24 cellular contexts compared by ENCODE assay signal in genomic region chr12:84661732-84662326, GRCh38.
DNase-seq lines count a peak whose midpoint lies in the region; ATAC-seq and TF ChIP-seq lines count a peak whose summit lies in the region.
"Had no signal": no experiment of that assay in that cellular context is flagged by ENCODE, and none has a peak within 500 bp of the region (broad histone marks: within the 10 kb centered on the region; RNA-seq: fewer than 3 reads in every experiment).

No MANE protein-coding gene starts in this region.

- H3K79me1 ChIP-seq in H9 (ENCODE audit: insufficient read depth, low read depth, low read length, poor library complexity, severe bottlenecking), result no peaks in the 10 kb centered on the region

- no peaks in the 10 kb centered on the region for H4K20me1 ChIP-seq in mammary epithelial cell (ENCODE audit: insufficient read depth, low read length)
- no peaks in the 10 kb centered on the region for H4K20me1 ChIP-seq in H9 (ENCODE audit: control insufficient read depth, insufficient read depth, insufficient read length)

- H3K4me2 ChIP-seq in mammary epithelial cell (ENCODE audit: insufficient read depth, low read depth, low read length), result no peak overlapping the region
- H3K4me2 ChIP-seq in H9 (ENCODE audit: insufficient read depth, insufficient read length, low read length), result no peak overlapping the region
- H3K4me2 ChIP-seq: A549 had no signal

- H2BK120ac ChIP-seq in H9 (ENCODE audit: low read depth, low read length, poor library complexity, severe bottlenecking), result no peak overlapping the region

- no peaks in the 10 kb centered on the region for H3K4me1 ChIP-seq in mammary epithelial cell (ENCODE audit: insufficient read depth, low read length)
- H3K4me1 ChIP-seq in H9 (ENCODE audit: insufficient read depth, low read length), result no peaks in the 10 kb centered on the region; the same call in 1 of the 2 replicates
- H3K4me1 ChIP-seq: A549, SJSA1 had no signal

- ATAC-seq in HG02678 (IDR thresholded peaks at IDR 0.05; ENCODE audit: unreplicated experiment) (no peak), HG03378 (IDR thresholded peaks at IDR 0.05; ENCODE audit: unreplicated experiment) (no peak)
- ATAC-seq: A549, esophagus mucosa had no signal

- no peaks in the 10 kb centered on the region for H3K27me3 Mint-ChIP-seq in H9 (ENCODE audit: low read depth)
- H3K27me3 Mint-ChIP-seq: central memory CD8-positive, alpha-beta T cell had no signal

- TF ChIP-seq CTCF in AG10803 (conservative IDR thresholded peaks at IDR 0.05; ENCODE audit: low read length) (no peak), mammary epithelial cell (conservative IDR thresholded peaks at IDR 0.05 in 1 of 2, IDR thresholded peaks at IDR 0.05 in 1 of 2; ENCODE audit: extremely low read depth in 1 of 2, insufficient read depth in 1 of 2, low read depth in 1 of 2, low read length in 2 of 2) (no peak), H9 (conservative IDR thresholded peaks at IDR 0.05) (no peak)

- no peak overlapping the region for H2BK20ac ChIP-seq in H9 (ENCODE audit: low read depth, low read length, poor library complexity, severe bottlenecking)

- no peak overlapping the region for H4K8ac ChIP-seq in H9 (replicated peaks; ENCODE audit: insufficient read length, low read depth, low read length)

- BruUV-seq in mammary epithelial cell (replicated peaks; lab: Mats Ljungman, UMichigan), result no TSS peak

- H3K9me3 Mint-ChIP-seq in H9, result no peaks in the 10 kb centered on the region

- H2AK5ac ChIP-seq in H9 (ENCODE audit: insufficient read length, low read length), result no peak overlapping the region

- H3T11ph ChIP-seq in H9 (ENCODE audit: low read length), result no peak overlapping the region

- H3K56ac ChIP-seq in H9 (ENCODE audit: insufficient read length, low read depth, low read length), result no peak overlapping the region

- H3K79me2 ChIP-seq in mammary epithelial cell (ENCODE audit: insufficient read depth, low read length) (no peaks in the 10 kb centered on the region), H9 (ENCODE audit: insufficient read depth, low read length) (no peaks in the 10 kb centered on the region)

- CTCF ChIA-PET in mammary epithelial cell (lab: Charles Lee; ENCODE audit: low non-redundant PET), result no interaction called here

- no peak overlapping the region for H3K27ac ChIP-seq in mammary epithelial cell (ENCODE audit: insufficient read depth, low read depth, low read length)
- no peak overlapping the region for H3K27ac ChIP-seq in H9 (ENCODE audit: insufficient read length, low read depth, low read length)
- H3K27ac ChIP-seq: A549, C4-2B, SJSA1, VCaP had no signal

- H2AFZ ChIP-seq in mammary epithelial cell (ENCODE audit: low read depth, low read length) (no peak overlapping the region), H9 (ENCODE audit: low read length) (no peak overlapping the region)

- H3K9ac ChIP-seq in mammary epithelial cell (ENCODE audit: insufficient read depth, low read length) (no peak overlapping the region), H9 (ENCODE audit: extremely low read depth, insufficient read length, low read length) (no peak overlapping the region)

- intact Hi-C loops in mammary epithelial cell (cut with micrococcal nuclease), result no loop called here

- no peak overlapping the region for H4K5ac ChIP-seq in H9 (ENCODE audit: insufficient read length, low read depth, low read length)

- H3K27ac Mint-ChIP-seq in H9, result no peak overlapping the region

- H3K4ac ChIP-seq in H9 (ENCODE audit: low read depth, low read length), result no peak overlapping the region

- no peaks in the 10 kb centered on the region for H3K36me3 ChIP-seq in mammary epithelial cell (ENCODE audit: insufficient read depth, low read length)
- H3K36me3 ChIP-seq: SJSA1 had no signal

- no peak overlapping the region for H3K4me3 Mint-ChIP-seq in H9
- H3K4me3 Mint-ChIP-seq: central memory CD8-positive, alpha-beta T cell had no signal

- in situ Hi-C loops in mammary epithelial cell (cut with MboI; ENCODE audit: low sequenced_read_pairs in 2 of 2), result no loop called here

- H2BK15ac ChIP-seq in H9 (ENCODE audit: low read depth, low read length), result no peak overlapping the region

- H3K18ac ChIP-seq in H9 (ENCODE audit: insufficient read length, low read depth, low read length), result no peak overlapping the region

- dilution Hi-C loops in mammary epithelial cell (cut with HindIII; ENCODE audit: low sequenced_read_pairs), result no loop called here

- no peak overlapping the region for H2BK12ac ChIP-seq in H9 (ENCODE audit: insufficient read length, low read depth, low read length)

- no peak overlapping the region for H3K23ac ChIP-seq in H9 (ENCODE audit: insufficient read length, low read depth, low read length)

- no peak overlapping the region for H2BK5ac ChIP-seq in H9 (ENCODE audit: insufficient read length, low read length)

- peaks cover 5 to 9% of the 10 kb centered on the region in 2 experiments for H3K4me1 Mint-ChIP-seq in H9
- H3K4me1 Mint-ChIP-seq: central memory CD8-positive, alpha-beta T cell had no signal

- H3K27me3 ChIP-seq in mammary epithelial cell (ENCODE audit: insufficient read depth, low read length) (no peaks in the 10 kb centered on the region), H9 (ENCODE audit: insufficient read depth, low read length) (no peaks in the 10 kb centered on the region)
- H3K27me3 ChIP-seq: SJSA1 had no signal

- 77% methylated on average over 1 of the region's 1 CpG for WGBS in mammary epithelial cell (ENCODE audit: low coverage, missing lambda C conversion rate)
- no CpG with 5 or more reads among the region's 1 CpG for WGBS in H9 (ENCODE audit: extremely low coverage, insufficient read length, low lambda C conversion rate)

- no peak overlapping the region for H3K14ac ChIP-seq in H9 (ENCODE audit: insufficient read depth, low read length)

- no peaks in the 10 kb centered on the region for H3K23me2 ChIP-seq in H9 (ENCODE audit: insufficient read length, low read depth, low read length, poor library complexity, severe bottlenecking)

- H3K9me3 ChIP-seq in mammary epithelial cell (replicated peaks; ENCODE audit: insufficient read depth, low read length), result no peaks in the 10 kb centered on the region
- H3K9me3 ChIP-seq in H9 (ENCODE audit: control insufficient read depth, low read depth, low read length), result no peaks in the 10 kb centered on the region
- H3K9me3 ChIP-seq: A549, SJSA1 had no signal

- DNase-seq in AG10803 (ENCODE audit: low read depth), result peak; percentile 58
- peak; percentile 55 for DNase-seq in HT1080 (ENCODE audit: low read depth)
- DNase-seq in mammary epithelial cell, result peak; percentile 32
- DNase-seq in foreskin melanocyte, result peak; percentile 32
- DNase-seq in H9, result no peak
- no peak for DNase-seq in activated T-cell treated with anti-CD3 and anti-CD28 coated beads, Interleukin-2, amount 50 U/mL, for 48 hours
- DNase-seq: activated gamma-delta T cell; KG1; MV-4-11; NCI-H1694 treated with DMSO at 0.1 percent for 48 hours; NCI-H774; OCI-M1; retina; stimulated activated CD4-positive, alpha-beta T cell treated with anti-CD3 and anti-CD28 coated beads, Interleukin-12 subunit alpha, Interleukin-12 subunit beta, amount 100 ng/mL, for 4 hours; stimulated activated CD8-positive, alpha-beta memory T cell treated with anti-CD3 and anti-CD28 coated beads, Interleukin-4, amount 100 ng/mL, for 48 hours; T-helper 2 cell had no signal

- H3K4me3 ChIP-seq in AG10803 (ENCODE audit: low read length), result no peak overlapping the region
- no peak overlapping the region for H3K4me3 ChIP-seq in mammary epithelial cell (replicated peaks in 1 of 3; ENCODE audit: insufficient read depth in 1 of 3, low read depth in 2 of 3, low read length in 3 of 3)
- H3K4me3 ChIP-seq: A549, SJSA1 had no signal

- H4K91ac ChIP-seq in H9 (ENCODE audit: insufficient read length, low read depth, low read length), result no peak overlapping the region

- H3K36me3 Mint-ChIP-seq in H9 (ENCODE audit: insufficient read depth in 1 of 3, low read depth in 3 of 3), result no peaks in the 10 kb centered on the region

Comparison
In these comparisons a context has a peak if more than half of its experiments do, and no peak if none do; other contexts are left out.
1. DNase-seq: peak in AG10803 (single experiment), HT1080 (single experiment), mammary epithelial cell (single experiment) and foreskin melanocyte (single experiment); none in H9 (single experiment) and activated T-cell treated with anti-CD3 and anti-CD28 coated beads, Interleukin-2, amount 50 U/mL, for 48 hours (0 of 2).